In the genomic region with DNA sequence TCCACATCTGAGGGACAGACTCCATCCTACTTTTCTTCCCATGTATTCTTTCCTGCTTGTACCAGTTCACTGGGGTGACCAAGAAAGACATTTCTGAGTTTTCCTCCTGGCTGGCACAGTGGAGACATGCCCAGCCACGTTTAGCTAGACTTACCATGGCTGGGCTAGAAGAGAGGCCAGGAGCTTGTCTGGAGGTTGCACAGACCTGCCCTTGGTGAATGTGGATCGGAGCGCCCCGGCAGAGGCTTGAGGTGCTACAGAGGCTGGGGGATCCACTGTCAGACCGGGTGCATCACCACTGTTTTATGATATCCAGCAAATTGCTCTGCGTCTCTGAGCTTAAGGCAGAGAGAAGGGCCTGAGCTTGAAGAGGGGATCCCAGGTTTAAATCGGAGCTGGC, we compare ENCODE assay signal across 11 cellular contexts. TPM values are rescaled to one million over a fixed set of nuclear protein-coding genes. Genes with fewer than 3 reads are reported as not detected.
DNase-seq lines count a peak whose midpoint lies in the region; ATAC-seq, FAIRE-seq and TF ChIP-seq lines count a peak whose summit lies in the region.
"Had no signal": no experiment of that assay in that cellular context is flagged by ENCODE, and none has a peak within 500 bp of the region (broad histone marks: within the 10 kb centered on the region; RNA-seq: fewer than 3 reads in every experiment).

No MANE protein-coding gene starts in this region.

- TF ChIP-seq POLR2A in endothelial cell of umbilical vein (IDR thresholded peaks at IDR 0.05; ENCODE audit: low read depth, low read length) = no peak

- peaks cover 78% of the 10 kb centered on the region for H3K4me1 ChIP-seq in CD4-positive, alpha-beta memory T cell (ENCODE audit: insufficient read depth, low read length)
- H3K4me1 ChIP-seq in endothelial cell of umbilical vein (ENCODE audit: control insufficient read depth, extremely low read depth, insufficient read depth, low read length) (peaks cover 42% of the 10 kb centered on the region), osteoblast (ENCODE audit: insufficient read depth, low read length) (peaks cover 46% of the 10 kb centered on the region), BE2C (no peaks in the 10 kb centered on the region)

- H3K36me3 Mint-ChIP-seq in CD4-positive, alpha-beta memory T cell = peaks cover 7 to 44% of the 10 kb centered on the region in 2 donors
- H3K36me3 Mint-ChIP-seq in T-cell = peaks cover 21% of the 10 kb centered on the region

- no peak overlapping the region for H3K9ac ChIP-seq in endothelial cell of umbilical vein (replicated peaks; ENCODE audit: extremely low read depth, insufficient read depth, low read length)

- no peaks in the 10 kb centered on the region for H4K20me1 ChIP-seq in endothelial cell of umbilical vein (replicated peaks; ENCODE audit: control insufficient read depth, extremely low read depth, insufficient read depth, low read length)
- H4K20me1 ChIP-seq in osteoblast (ENCODE audit: insufficient read depth, low read length) = peaks cover 9% of the 10 kb centered on the region

- no TSS peak for BruUV-seq in endothelial cell of umbilical vein (replicated peaks; lab: Mats Ljungman, UMichigan)

- H3K79me2 ChIP-seq in endothelial cell of umbilical vein (ENCODE audit: control insufficient read depth, insufficient read depth, low read length) (peaks cover 72% of the 10 kb centered on the region), osteoblast (ENCODE audit: insufficient read depth, low read length) (peaks cover 82% of the 10 kb centered on the region)

- CTCF ChIA-PET in CD4-positive, alpha-beta memory T cell (lab: Charles Lee; ENCODE audit: partially characterized antibody) = interaction anchor here (0.7 to 7.2 kb wide), 15 partner anchors 9 to 208 kb away, joined by 3 to 61 read pairs (median 4); no protein-coding TSS in a partner anchor
- CTCF ChIA-PET in T-cell (lab: Charles Lee) = interaction anchor here (0.6 to 4.4 kb wide), 8 partner anchors 14 to 270 kb away, joined by 3 to 27 read pairs (median 4); no protein-coding TSS in a partner anchor
- CTCF ChIA-PET in endothelial cell of umbilical vein (lab: Charles Lee) = interaction anchor here (0.5 to 3.9 kb wide), 8 partner anchors 9 to 138 kb away, joined by 3 to 42 read pairs (median 6); no protein-coding TSS in a partner anchor

- H3K4me3 Mint-ChIP-seq in CD4-positive, alpha-beta memory T cell = peak overlapping the region; percentile 89 to 98 (median 94)
- peak overlapping the region; percentile 85 to 100 (median 94) for H3K4me3 Mint-ChIP-seq in T-cell

- ATAC-seq in T-cell (replicated peaks in 1 of 4) = no peak

- H3K4me2 ChIP-seq in endothelial cell of umbilical vein (ENCODE audit: insufficient read depth, low read length) (peak overlapping the region; percentile 37), osteoblast (ENCODE audit: insufficient read depth, low read length) (no peak overlapping the region)

- no peaks in the 10 kb centered on the region for H3K9me3 Mint-ChIP-seq in CD4-positive, alpha-beta memory T cell
- H3K9me3 Mint-ChIP-seq in T-cell = no peaks in the 10 kb centered on the region

- dilution Hi-C loops in endothelial cell of umbilical vein (cut with MboI; ENCODE audit: extremely low pct_ligation_motif_present, low sequenced_read_pairs) = no loop called here

- intact Hi-C loops in CD4-positive, alpha-beta memory T cell (cut with micrococcal nuclease) = loop anchor here (5.0 to 10.0 kb wide), 2 partner anchors 35 to 53 kb away; partner anchors contain the start of gene NSMCE1
- intact Hi-C loops in endothelial cell of umbilical vein (cut with micrococcal nuclease) = loop anchor here (1.0 kb wide), 1 partner anchor 10 kb away; no protein-coding TSS in a partner anchor

- FAIRE-seq in endothelial cell of umbilical vein (lab: Jason Lieb, UNC) = no peak

- H3K4me3 ChIP-seq in CD4-positive, alpha-beta memory T cell (ENCODE audit: low read length in 2 of 2) = peak overlapping the region in 1 of 2 donors; percentile 8
- H3K4me3 ChIP-seq in endothelial cell of umbilical vein (replicated peaks in 1 of 3; ENCODE audit: insufficient read depth in 1 of 3, low read depth in 1 of 3, low read length in 3 of 3) (no peak overlapping the region), osteoblast (ENCODE audit: insufficient read depth, low read length) (no peak overlapping the region), BE2C (ENCODE audit: low read depth, low read length) (no peak overlapping the region)
- H3K4me3 ChIP-seq: lung, SK-N-MC had no signal

- H2AFZ ChIP-seq in endothelial cell of umbilical vein (ENCODE audit: low read depth, low read length) (no peak overlapping the region), osteoblast (ENCODE audit: low read length) (no peak overlapping the region)

- DNase-seq in CD4-positive, alpha-beta memory T cell = no peak
- peak in 1 of 34 experiments; percentile 23 for DNase-seq in T-cell
- no peak for DNase-seq in endothelial cell of umbilical vein (ENCODE audit: low read depth, low spot score)
- DNase-seq in osteoblast (ENCODE audit: insufficient read length, low spot score, missing footprints) = no peak
- no peak for DNase-seq in stimulated activated CD4-positive, alpha-beta T cell treated with anti-CD3 and anti-CD28 coated beads, Interleukin-2, amount 100 ng/mL, for 24 hours
- DNase-seq in BE2C = no peak
- no peak for DNase-seq in AML-193 (lab: John Stamatoyannopoulos, UW)
- no peak for DNase-seq in Kasumi-1 (lab: John Stamatoyannopoulos, UW)
- DNase-seq: NCI-H1930 had no signal

- no peaks in the 10 kb centered on the region for H3K36me3 ChIP-seq in CD4-positive, alpha-beta memory T cell (ENCODE audit: insufficient read depth, low read length)
- H3K36me3 ChIP-seq in endothelial cell of umbilical vein (ENCODE audit: control insufficient read depth in 2 of 2, extremely low read depth in 1 of 2, insufficient read depth in 2 of 2, low read length in 2 of 2) = peaks cover 5 to 6% of the 10 kb centered on the region in 2 experiments
- peaks cover 19% of the 10 kb centered on the region for H3K36me3 ChIP-seq in osteoblast (ENCODE audit: insufficient read depth, low read length)
- no peaks in the 10 kb centered on the region for H3K36me3 ChIP-seq in BE2C

- no peaks in the 10 kb centered on the region for H3K9me1 ChIP-seq in endothelial cell of umbilical vein (replicated peaks; ENCODE audit: control insufficient read depth, extremely low read depth, insufficient read depth, low read length)

- no peaks in the 10 kb centered on the region for H3K27me3 Mint-ChIP-seq in CD4-positive, alpha-beta memory T cell
- H3K27me3 Mint-ChIP-seq in T-cell = no peaks in the 10 kb centered on the region

- no peak for TF ChIP-seq CTCF in endothelial cell of umbilical vein (IDR thresholded peaks at IDR 0.05; ENCODE audit: extremely low read depth in 1 of 2, insufficient read depth in 1 of 2, low read depth in 1 of 2, low read length in 2 of 2)
- TF ChIP-seq CTCF in osteoblast (IDR thresholded peaks at IDR 0.05; ENCODE audit: extremely low read depth, low read depth, low read length) = no peak
- no peak for TF ChIP-seq CTCF in BE2C (IDR thresholded peaks at IDR 0.05; ENCODE audit: low read depth, low read length)

- H3K9me3 ChIP-seq in CD4-positive, alpha-beta memory T cell (ENCODE audit: control insufficient read depth in 1 of 2, low read length in 2 of 2) = no peaks in the 10 kb centered on the region
- H3K9me3 ChIP-seq in endothelial cell of umbilical vein (replicated peaks; ENCODE audit: control insufficient read depth, insufficient read depth, low read length) = no peaks in the 10 kb centered on the region
- no peaks in the 10 kb centered on the region for H3K9me3 ChIP-seq in osteoblast (ENCODE audit: low read depth, low read length)
- no peaks in the 10 kb centered on the region for H3K9me3 ChIP-seq in BE2C

- H3K4me1 Mint-ChIP-seq in CD4-positive, alpha-beta memory T cell = peaks cover 56 to 88% (median 72%) of the 10 kb centered on the region in 4 donors
- peaks cover 80 to 84% (median 81%) of the 10 kb centered on the region in 3 donors for H3K4me1 Mint-ChIP-seq in T-cell

- no peaks in the 10 kb centered on the region for H3K27me3 ChIP-seq in CD4-positive, alpha-beta memory T cell (ENCODE audit: insufficient read depth, low read length)
- H3K27me3 ChIP-seq in endothelial cell of umbilical vein (ENCODE audit: control insufficient read depth in 2 of 2, insufficient read depth in 2 of 2, low read length in 2 of 2) (no peaks in the 10 kb centered on the region), osteoblast (ENCODE audit: insufficient read depth, low read length) (no peaks in the 10 kb centered on the region), BE2C (peaks cover 26% of the 10 kb centered on the region)

- H3K27ac ChIP-seq in CD4-positive, alpha-beta memory T cell (ENCODE audit: low read depth, low read length) = peak overlapping the region; percentile 96
- H3K27ac ChIP-seq in endothelial cell of umbilical vein (ENCODE audit: insufficient read depth, low read depth, low read length) (peak overlapping the region; percentile 30), osteoblast (ENCODE audit: low read depth, low read length) (peak overlapping the region; percentile 94)
- H3K27ac ChIP-seq: SK-N-MC had no signal

- peak overlapping the region; percentile 94 to 99 (median 99) for H3K27ac Mint-ChIP-seq in CD4-positive, alpha-beta memory T cell
- peak overlapping the region; percentile 94 to 99 for H3K27ac Mint-ChIP-seq in T-cell

- POLR2A ChIA-PET in CD4-positive, alpha-beta memory T cell (lab: Charles Lee; ENCODE audit: partially characterized antibody) = interaction anchor here (0.6 to 9.8 kb wide), 13 partner anchors 12 to 145 kb away, joined by 3 to 144 read pairs (median 5); partner anchors contain the start of genes KDM8 and NSMCE1
- POLR2A ChIA-PET in T-cell (lab: Charles Lee) = interaction anchor here (0.5 to 2.1 kb wide), 7 partner anchors 39 to 122 kb away, joined by 3 to 7 read pairs (median 4); no protein-coding TSS in a partner anchor
- POLR2A ChIA-PET in endothelial cell of umbilical vein (lab: Charles Lee) = no interaction called here

RNA-seq across cellular contexts. Expression of gene IL4R, which starts 3.5 kb away (rescaled TPM):
- total RNA-seq in CD4-positive, alpha-beta memory T cell = 100 to 1,000 TPM; 143 to 152 TPM
- polyA plus RNA-seq in CD4-positive, alpha-beta memory T cell = 10 to 100 TPM; 32.6 to 66.1 TPM
- total RNA-seq in T-cell (100 to 1,000 TPM; 186 to 281 (median 221) TPM), endothelial cell of umbilical vein (139 and 150 TPM in 2 replicates), osteoblast (28.0 and 32.9 TPM in 2 replicates)
- 138 and 146 TPM in 2 replicates for polyA plus RNA-seq in endothelial cell of umbilical vein
- polyA plus RNA-seq in endothelial cell of umbilical vein (2011; cell fraction: cytosol; rRNA removed) = 66.6 and 74.7 TPM in 2 replicates
- polyA plus RNA-seq in endothelial cell of umbilical vein (2011; cell fraction: nucleus; rRNA removed) = 157 and 166 TPM in 2 replicates
- polyA plus RNA-seq in endothelial cell of umbilical vein (2012) = 42.3 and 46.7 TPM in 2 replicates
- 178 and 179 TPM in 2 replicates for polyA minus RNA-seq in endothelial cell of umbilical vein
- 15.6 TPM for polyA minus RNA-seq in endothelial cell of umbilical vein (2011; cell fraction: cytosol; rRNA and poly(A)+ RNA removed)
- 84.3 and 84.5 TPM in 2 replicates for polyA minus RNA-seq in endothelial cell of umbilical vein (2011; cell fraction: nucleus; rRNA and poly(A)+ RNA removed)
- polyA plus RNA-seq in BE2C (2012; ENCODE audit: insufficient read depth, insufficient read length, low read depth) = 0.28 TPM

RNA-seq across cellular contexts. Expression of gene NSMCE1, which starts 48.7 kb away (rescaled TPM):
- total RNA-seq in CD4-positive, alpha-beta memory T cell = 10 to 100 TPM; 66.6 to 70.7 TPM
- 100 to 1,000 TPM; 142 to 202 TPM for polyA plus RNA-seq in CD4-positive, alpha-beta memory T cell
- total RNA-seq in T-cell (10 to 100 TPM; 53.5 to 83.2 (median 73.9) TPM), endothelial cell of umbilical vein (42.0 and 46.4 TPM in 2 replicates), osteoblast (57.9 and 71.3 TPM in 2 replicates)
- 21.9 and 23.8 TPM in 2 replicates for polyA plus RNA-seq in endothelial cell of umbilical vein
- 28.7 and 36.9 TPM in 2 replicates for polyA plus RNA-seq in endothelial cell of umbilical vein (2011; cell fraction: cytosol; rRNA removed)
- polyA plus RNA-seq in endothelial cell of umbilical vein (2011; cell fraction: nucleus; rRNA removed) = 15.8 and 16.2 TPM in 2 replicates
- polyA plus RNA-seq in endothelial cell of umbilical vein (2012) = 51.1 and 71.1 TPM in 2 replicates
- 29.8 and 36.0 TPM in 2 replicates for polyA minus RNA-seq in endothelial cell of umbilical vein
- 21.2 TPM for polyA minus RNA-seq in endothelial cell of umbilical vein (2011; cell fraction: cytosol; rRNA and poly(A)+ RNA removed)
- 14.1 and 18.2 TPM in 2 replicates for polyA minus RNA-seq in endothelial cell of umbilical vein (2011; cell fraction: nucleus; rRNA and poly(A)+ RNA removed)
- 158 TPM for polyA plus RNA-seq in BE2C (2012; ENCODE audit: insufficient read depth, insufficient read length, low read depth)

Comparison
In these comparisons a context has a peak if more than half of its experiments do, and no peak if none do; other contexts are left out.
1. H3K27ac ChIP-seq: peak in every context shown above with its lines; median percentile 96 in CD4-positive, alpha-beta memory T cell; 94 in osteoblast; 30 in endothelial cell of umbilical vein.